In genomic region chr9:100098241-100098886, GRCh38 we compare ENCODE assay signal across 8 cellular contexts. TPM values are rescaled to one million over a fixed set of nuclear protein-coding genes. Genes with fewer than 3 reads are reported as not detected.
DNase-seq lines count a peak whose midpoint lies in the region; ATAC-seq, FAIRE-seq and TF ChIP-seq lines count a peak whose summit lies in the region.

No MANE protein-coding gene starts in this region.

- no peaks in the 10 kb centered on the region for H3K79me1 ChIP-seq in H9 (ENCODE audit: insufficient read depth, low read depth, low read length, poor library complexity, severe bottlenecking)

- intact Hi-C loops in K562 (cut with micrococcal nuclease), result loop anchor here (2.0 to 10.0 kb wide), 3 partner anchors 28 to 274 kb away; partner anchors contain the start of gene NR4A3

- no peak overlapping the region for H2BK15ac ChIP-seq in H9 (ENCODE audit: low read depth, low read length)

- H3K4ac ChIP-seq in H9 (ENCODE audit: low read depth, low read length), result no peak overlapping the region

- no peak for FAIRE-seq in K562 (lab: Jason Lieb, UNC)

- no peak overlapping the region for H4K8ac ChIP-seq in H9 (replicated peaks; ENCODE audit: insufficient read length, low read depth, low read length)

- H3K14ac ChIP-seq in H9 (ENCODE audit: insufficient read depth, low read length), result no peak overlapping the region; the same call in 1 of the 2 replicates

- no peak overlapping the region for H2AFZ ChIP-seq in H9 (ENCODE audit: low read length)
- H2AFZ ChIP-seq in K562 (ENCODE audit: low read depth, low read length), result peak overlapping the region; percentile 75

- no peak for TF ChIP-seq POLR2A in K562 (conservative IDR thresholded peaks at IDR 0.05)

- no peak overlapping the region for H3K18ac ChIP-seq in H9 (ENCODE audit: insufficient read length, low read depth, low read length)

- DNase-seq in ELR (ENCODE audit: low read depth) (peak; percentile 74), H9 (peak; percentile 82), MG63 (peak; percentile 64), SK-MEL-5 (ENCODE audit: low read depth, low spot score) (peak; percentile 75), K562 (ENCODE audit: extremely low read depth in 1 of 4, low spot score in 3 of 4) (peak; percentile 38 to 66 (median 51)), iPS DF 19.7 (ENCODE audit: low read depth, low spot score) (peak; percentile 75), putamen (ENCODE audit: low spot score) (peak; percentile 72)

- H3K36me3 Mint-ChIP-seq in H9 (ENCODE audit: insufficient read depth in 1 of 3, low read depth in 3 of 3), result no peaks in the 10 kb centered on the region; a peak in 1 of 7 replicates

- no CpG with 5 or more reads among the region's 34 CpGs for WGBS in H9 (ENCODE audit: extremely low coverage, insufficient read length, low lambda C conversion rate)
- WGBS in K562 (ENCODE audit: insufficient coverage, low coverage, missing lambda C conversion rate), result 1% methylated on average over 33 of the region's 34 CpGs

- H3K4me3 ChIP-seq in MG63, result peak overlapping the region; percentile 79
- H3K4me3 ChIP-seq in K562, result peak overlapping the region; percentile 83

- in situ Hi-C loops in SK-MEL-5 (cut with HindIII; ENCODE audit: low pct_unique_long_range_greater_than_20kb, low sequenced_read_pairs) (no loop called here), K562 (cut with MboI) (no loop called here)

- no peak overlapping the region for H3K56ac ChIP-seq in H9 (ENCODE audit: insufficient read length, low read depth, low read length)

- H2BK12ac ChIP-seq in H9 (ENCODE audit: insufficient read length, low read depth, low read length), result no peak overlapping the region

- H2AK5ac ChIP-seq in H9 (ENCODE audit: insufficient read length, low read length), result no peak overlapping the region

- TF ChIP-seq CTCF in H9 (conservative IDR thresholded peaks at IDR 0.05) (no peak), K562 (IDR thresholded peaks at IDR 0.05 in 2 of 3, conservative IDR thresholded peaks at IDR 0.05 in 1 of 3; ENCODE audit: insufficient read depth in 2 of 3, low read depth in 1 of 3, low read length in 3 of 3) (no peak)

- no peak for TF ChIP-seq RAD21 in K562 (CRISPR knock-in tag; conservative IDR thresholded peaks at IDR 0.05 in 1 of 2, IDR thresholded peaks at IDR 0.05 in 1 of 2)

- H3K36me3 ChIP-seq in MG63 (peaks cover 4% of the 10 kb centered on the region), K562 (ENCODE audit: control insufficient read depth, insufficient read depth, low read length) (peaks cover 4% of the 10 kb centered on the region; the same call in 2 of the 3 replicates)

- POLR2A ChIA-PET in K562 (lab: Yijun Ruan, JAX), result interaction anchor here (0.5 to 5.3 kb wide), 3 partner anchors 8 to 36 kb away, joined by 5 to 35 read pairs (median 6); no protein-coding TSS in a partner anchor

- no peak overlapping the region for H4K5ac ChIP-seq in H9 (ENCODE audit: insufficient read length, low read depth, low read length)

- ATAC-seq in K562 (peak; percentile 55), GM18873 (IDR thresholded peaks at IDR 0.05; ENCODE audit: low FRiP score, unreplicated experiment) (no peak)

- H2BK5ac ChIP-seq in H9 (ENCODE audit: insufficient read length, low read length), result no peak overlapping the region

- H3K27ac ChIP-seq in H9 (ENCODE audit: insufficient read length, low read depth, low read length) (no peak overlapping the region), K562 (ENCODE audit: extremely low read depth, low read depth, low read length) (peak overlapping the region; percentile 84)

- H3K27ac Mint-ChIP-seq in H9, result peak overlapping the region; percentile 97 to 98 (median 98)

- no peaks in the 10 kb centered on the region for H3K27me3 Mint-ChIP-seq in H9 (ENCODE audit: low read depth)

- H4K20me1 ChIP-seq in H9 (ENCODE audit: control insufficient read depth, insufficient read depth, insufficient read length), result no peaks in the 10 kb centered on the region
- H4K20me1 ChIP-seq in K562 (replicated peaks; ENCODE audit: control insufficient read depth, insufficient read depth, low read length), result peaks cover 9% of the 10 kb centered on the region; the same call in 1 of the 2 replicates

- H3K4me1 ChIP-seq in H9 (ENCODE audit: insufficient read depth, low read length) (no peaks in the 10 kb centered on the region), K562 (replicated peaks in 1 of 2; ENCODE audit: control insufficient read depth in 2 of 2, insufficient read depth in 2 of 2, low read length in 2 of 2) (peaks cover 4 to 17% of the 10 kb centered on the region in 2 experiments; a peak in 2 of 5 replicates)

- no peaks in the 10 kb centered on the region for H3K9me3 Mint-ChIP-seq in H9

- peaks cover 8 to 14% of the 10 kb centered on the region in 2 experiments for H3K4me1 Mint-ChIP-seq in H9

- H4K91ac ChIP-seq in H9 (ENCODE audit: insufficient read length, low read depth, low read length), result no peak overlapping the region

- H3K23ac ChIP-seq in H9 (ENCODE audit: insufficient read length, low read depth, low read length), result no peak overlapping the region

- no peak overlapping the region for H3T11ph ChIP-seq in H9 (ENCODE audit: low read length)

- H3K9ac ChIP-seq in H9 (ENCODE audit: extremely low read depth, insufficient read length, low read length), result peak overlapping the region; percentile 77
- peak overlapping the region; percentile 85 to 95 for H3K9ac ChIP-seq in K562 (ENCODE audit: insufficient read depth in 1 of 2, low read depth in 2 of 2, low read length in 2 of 2)

- TSS peak; percentile 55 for BruUV-seq in K562 (replicated peaks; lab: Mats Ljungman, UMichigan)

- TF ChIP-seq EP300 in K562 (IDR thresholded peaks at IDR 0.05; ENCODE audit: low read length), result no peak

- H3K9me1 ChIP-seq in K562 (ENCODE audit: control insufficient read depth, insufficient read depth, low read length), result no peaks in the 10 kb centered on the region

- H2BK20ac ChIP-seq in H9 (ENCODE audit: low read depth, low read length, poor library complexity, severe bottlenecking), result no peak overlapping the region

- CTCF ChIA-PET in K562 (lab: Yijun Ruan, JAX; ENCODE audit: low intra/inter-chr PET ratio), result no interaction called here

- H3K4me3 Mint-ChIP-seq in H9, result peak overlapping the region; percentile 99 to 100

- no peak overlapping the region for H2BK120ac ChIP-seq in H9 (ENCODE audit: low read depth, low read length, poor library complexity, severe bottlenecking)

- peaks cover 5% of the 10 kb centered on the region for H3K23me2 ChIP-seq in H9 (ENCODE audit: insufficient read length, low read depth, low read length, poor library complexity, severe bottlenecking)

- H3K27me3 ChIP-seq in H9 (ENCODE audit: insufficient read depth, low read length) (no peaks in the 10 kb centered on the region), MG63 (no peaks in the 10 kb centered on the region), K562 (ENCODE audit: control insufficient read depth in 2 of 2, insufficient read depth in 2 of 2, low read length in 2 of 2) (no peaks in the 10 kb centered on the region)

- H3K79me2 ChIP-seq in H9 (ENCODE audit: insufficient read depth, low read length), result no peaks in the 10 kb centered on the region
- peaks cover 67% of the 10 kb centered on the region for H3K79me2 ChIP-seq in K562 (ENCODE audit: control insufficient read depth, insufficient read depth, low read length)

- H3K4me2 ChIP-seq in H9 (ENCODE audit: insufficient read depth, insufficient read length, low read length) (peak overlapping the region; percentile 85), K562 (ENCODE audit: insufficient read depth, low read length) (peak overlapping the region; percentile 95)

- no peaks in the 10 kb centered on the region for H3K9me3 ChIP-seq in H9 (ENCODE audit: control insufficient read depth, low read depth, low read length)
- H3K9me3 ChIP-seq in MG63, result no peaks in the 10 kb centered on the region
- no peaks in the 10 kb centered on the region for H3K9me3 ChIP-seq in K562 (replicated peaks; ENCODE audit: control insufficient read depth, insufficient read depth, low read depth, low read length)

RNA-seq across cellular contexts. Expression of gene ERP44, which starts 0.4 kb away (rescaled TPM):
- total RNA-seq in H9 (2021) (15.4 and 15.5 TPM in 2 replicates), K562 (2014; rRNA removed) (9.2 and 11.4 TPM in 2 replicates), K562 (2014; rRNA removed; fragmentation: Illumina TruSeq; extraction: Trizol) (18.4 and 19.0 TPM in 2 replicates), K562 (2015; rRNA removed; fragmentation: Illumina TruSeq; extraction: Trizol) (21.8 and 22.6 TPM in 2 replicates), K562 (2021) (14.8 and 16.0 TPM in 2 replicates)
- 9.3 and 9.9 TPM in 2 replicates for total RNA-seq in MG63 (2014; rRNA removed; shearing (Covaris generic); ENCODE audit: low replicate concordance)
- total RNA-seq in SK-MEL-5 (2014; rRNA removed; shearing (Covaris generic)), result 29.5 and 30.1 TPM in 2 replicates
- polyA plus RNA-seq in SK-MEL-5 (2015; cell fraction: cytosol; rRNA removed), result 30.2 and 33.3 TPM in 2 replicates
- polyA plus RNA-seq in SK-MEL-5 (2015; cell fraction: nucleus; rRNA removed), result 13.5 and 15.6 TPM in 2 replicates
- total RNA-seq in K562 (2011; cell fraction: chromatin; rRNA removed; ENCODE audit: low replicate concordance), result 13.0 and 31.7 TPM in 2 replicates
- 15.8 and 16.5 TPM in 2 replicates for total RNA-seq in K562 (2011; cell fraction: nucleolus; rRNA removed)
- 28.2 and 28.9 TPM in 2 replicates for total RNA-seq in K562 (2011; cell fraction: nucleoplasm; rRNA removed)
- polyA plus RNA-seq in K562 (2011; rRNA removed) (13.6 and 15.9 TPM in 2 replicates), K562 (2014; fragmentation: Illumina TruSeq; extraction: Trizol) (19.7 and 23.4 TPM in 2 replicates), K562 (2014; fragmentation: Nextera tagmentation; extraction: Ambion mirVana) (10 to 100 TPM; 10.8 to 11.2 TPM), K562 (2014; rRNA removed) (13.0 and 13.1 TPM in 2 replicates)
- 4.4 and 8.7 TPM in 2 replicates for polyA plus RNA-seq in K562 (2011; cell fraction: cytosol; rRNA removed)
- 6.9 and 12.3 TPM in 2 replicates for polyA plus RNA-seq in K562 (2011; cell fraction: nucleus; rRNA removed)
- 17.1 and 24.6 TPM in 2 replicates for polyA plus RNA-seq in K562 (2012)
- 10.9 and 16.5 TPM in 2 replicates for polyA minus RNA-seq in K562 (2011; rRNA and poly(A)+ RNA removed)
- polyA minus RNA-seq in K562 (2011; cell fraction: cytosol; rRNA and poly(A)+ RNA removed), result 9.2 and 9.9 TPM in 2 replicates
- polyA minus RNA-seq in K562 (2011; cell fraction: nucleus; rRNA and poly(A)+ RNA removed), result 10.1 and 20.0 TPM in 2 replicates

RNA-seq across cellular contexts. Expression of gene INVS, which starts 0.7 kb away (rescaled TPM):
- total RNA-seq in H9 (2021), result 7.5 and 8.2 TPM in 2 replicates
- 12.2 and 14.0 TPM in 2 replicates for total RNA-seq in MG63 (2014; rRNA removed; shearing (Covaris generic); ENCODE audit: low replicate concordance)
- 28.3 and 34.4 TPM in 2 replicates for total RNA-seq in SK-MEL-5 (2014; rRNA removed; shearing (Covaris generic))
- polyA plus RNA-seq in SK-MEL-5 (2015; cell fraction: cytosol; rRNA removed), result 18.3 and 27.3 TPM in 2 replicates
- polyA plus RNA-seq in SK-MEL-5 (2015; cell fraction: nucleus; rRNA removed), result 45.8 and 57.2 TPM in 2 replicates
- total RNA-seq in K562 (2011; cell fraction: chromatin; rRNA removed; ENCODE audit: low replicate concordance), result 61.9 and 123 TPM in 2 replicates
- 31.5 and 34.7 TPM in 2 replicates for total RNA-seq in K562 (2011; cell fraction: nucleolus; rRNA removed)
- total RNA-seq in K562 (2011; cell fraction: nucleoplasm; rRNA removed), result 62.6 and 89.5 TPM in 2 replicates
- 9.2 and 10.9 TPM in 2 replicates for total RNA-seq in K562 (2014; rRNA removed)
- total RNA-seq in K562 (2014; rRNA removed; fragmentation: Illumina TruSeq; extraction: Trizol), result 12.5 and 12.7 TPM in 2 replicates
- 11.2 and 12.9 TPM in 2 replicates for total RNA-seq in K562 (2015; rRNA removed; fragmentation: Illumina TruSeq; extraction: Trizol)
- total RNA-seq in K562 (2021), result 9.0 and 10.1 TPM in 2 replicates
- 17.9 and 18.5 TPM in 2 replicates for polyA plus RNA-seq in K562 (2011; rRNA removed)
- 5.7 and 8.4 TPM in 2 replicates for polyA plus RNA-seq in K562 (2011; cell fraction: cytosol; rRNA removed)
- polyA plus RNA-seq in K562 (2011; cell fraction: nucleus; rRNA removed), result 42.8 and 47.5 TPM in 2 replicates
- polyA plus RNA-seq in K562 (2012), result 7.0 and 8.8 TPM in 2 replicates
- 8.2 and 10.0 TPM in 2 replicates for polyA plus RNA-seq in K562 (2014; fragmentation: Illumina TruSeq; extraction: Trizol)
- polyA plus RNA-seq in K562 (2014; fragmentation: Nextera tagmentation; extraction: Ambion mirVana), result under 1 TPM; 0.77 to 0.91 TPM
- 9.6 and 10.2 TPM in 2 replicates for polyA plus RNA-seq in K562 (2014; rRNA removed)
- polyA minus RNA-seq in K562 (2011; rRNA and poly(A)+ RNA removed), result 46.9 and 55.3 TPM in 2 replicates
- polyA minus RNA-seq in K562 (2011; cell fraction: cytosol; rRNA and poly(A)+ RNA removed), result 8.7 and 13.2 TPM in 2 replicates
- polyA minus RNA-seq in K562 (2011; cell fraction: nucleus; rRNA and poly(A)+ RNA removed), result 32.9 and 60.0 TPM in 2 replicates
